1 cellular context compared by ENCODE assay signal in the genomic region with DNA sequence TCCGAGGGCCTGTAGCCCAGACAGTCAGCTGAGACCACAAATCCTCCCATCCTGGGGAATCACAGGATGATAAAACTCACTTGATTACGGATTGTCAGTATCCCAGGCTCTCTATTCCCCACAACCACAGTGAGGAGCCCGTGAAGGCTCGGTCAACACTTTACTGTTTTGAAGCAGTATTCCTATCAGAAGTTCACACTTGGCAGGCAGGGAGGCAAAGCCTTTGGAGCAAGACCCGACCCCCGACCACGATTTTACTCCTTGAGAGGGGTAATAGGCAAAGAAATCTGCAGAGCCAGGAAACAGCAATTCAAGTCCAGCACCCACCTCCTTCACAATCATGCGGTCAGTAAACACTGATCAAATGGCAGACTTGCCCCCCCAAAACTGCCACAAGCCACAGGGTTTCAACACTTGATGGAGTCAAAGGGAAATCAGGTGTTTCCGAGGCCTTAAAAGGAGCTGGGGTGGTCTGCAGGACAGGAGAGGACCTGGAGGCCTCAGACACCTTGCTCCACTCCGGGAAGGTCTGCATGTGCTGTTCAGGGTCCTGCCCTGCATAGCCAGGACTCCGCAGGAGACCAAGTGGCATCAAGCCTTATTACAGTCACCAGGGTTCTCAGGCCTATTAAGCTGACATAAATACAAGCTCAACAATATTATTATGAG.
TF ChIP-seq lines count a peak whose summit lies in the region.

No MANE protein-coding gene starts in this region.

TF ChIP-seq in WTC11, 78 proteins besides CTCF, POLR2A, EP300 and RAD21 (continued from another document):
- TF ChIP-seq, protein P1, sequence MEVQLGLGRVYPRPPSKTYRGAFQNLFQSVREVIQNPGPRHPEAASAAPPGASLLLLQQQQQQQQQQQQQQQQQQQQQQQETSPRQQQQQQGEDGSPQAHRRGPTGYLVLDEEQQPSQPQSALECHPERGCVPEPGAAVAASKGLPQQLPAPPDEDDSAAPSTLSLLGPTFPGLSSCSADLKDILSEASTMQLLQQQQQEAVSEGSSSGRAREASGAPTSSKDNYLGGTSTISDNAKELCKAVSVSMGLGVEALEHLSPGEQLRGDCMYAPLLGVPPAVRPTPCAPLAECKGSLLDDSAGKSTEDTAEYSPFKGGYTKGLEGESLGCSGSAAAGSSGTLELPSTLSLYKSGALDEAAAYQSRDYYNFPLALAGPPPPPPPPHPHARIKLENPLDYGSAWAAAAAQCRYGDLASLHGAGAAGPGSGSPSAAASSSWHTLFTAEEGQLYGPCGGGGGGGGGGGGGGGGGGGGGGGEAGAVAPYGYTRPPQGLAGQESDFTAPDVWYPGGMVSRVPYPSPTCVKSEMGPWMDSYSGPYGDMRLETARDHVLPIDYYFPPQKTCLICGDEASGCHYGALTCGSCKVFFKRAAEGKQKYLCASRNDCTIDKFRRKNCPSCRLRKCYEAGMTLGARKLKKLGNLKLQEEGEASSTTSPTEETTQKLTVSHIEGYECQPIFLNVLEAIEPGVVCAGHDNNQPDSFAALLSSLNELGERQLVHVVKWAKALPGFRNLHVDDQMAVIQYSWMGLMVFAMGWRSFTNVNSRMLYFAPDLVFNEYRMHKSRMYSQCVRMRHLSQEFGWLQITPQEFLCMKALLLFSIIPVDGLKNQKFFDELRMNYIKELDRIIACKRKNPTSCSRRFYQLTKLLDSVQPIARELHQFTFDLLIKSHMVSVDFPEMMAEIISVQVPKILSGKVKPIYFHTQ (CRISPR knock-in tag; IDR thresholded peaks at IDR 0.05): no peak
- TF ChIP-seq IRF2 (CRISPR knock-in tag; IDR thresholded peaks at IDR 0.05; ENCODE audit: borderline replicate concordance, low read depth) (no peak), CBFB (CRISPR knock-in tag; IDR thresholded peaks at IDR 0.05; ENCODE audit: low read depth) (no peak), NFE2L1 (CRISPR knock-in tag; IDR thresholded peaks at IDR 0.05) (no peak), NFYB (CRISPR knock-in tag; conservative IDR thresholded peaks at IDR 0.05; ENCODE audit: low read depth) (no peak)
- TF ChIP-seq, protein P2, sequence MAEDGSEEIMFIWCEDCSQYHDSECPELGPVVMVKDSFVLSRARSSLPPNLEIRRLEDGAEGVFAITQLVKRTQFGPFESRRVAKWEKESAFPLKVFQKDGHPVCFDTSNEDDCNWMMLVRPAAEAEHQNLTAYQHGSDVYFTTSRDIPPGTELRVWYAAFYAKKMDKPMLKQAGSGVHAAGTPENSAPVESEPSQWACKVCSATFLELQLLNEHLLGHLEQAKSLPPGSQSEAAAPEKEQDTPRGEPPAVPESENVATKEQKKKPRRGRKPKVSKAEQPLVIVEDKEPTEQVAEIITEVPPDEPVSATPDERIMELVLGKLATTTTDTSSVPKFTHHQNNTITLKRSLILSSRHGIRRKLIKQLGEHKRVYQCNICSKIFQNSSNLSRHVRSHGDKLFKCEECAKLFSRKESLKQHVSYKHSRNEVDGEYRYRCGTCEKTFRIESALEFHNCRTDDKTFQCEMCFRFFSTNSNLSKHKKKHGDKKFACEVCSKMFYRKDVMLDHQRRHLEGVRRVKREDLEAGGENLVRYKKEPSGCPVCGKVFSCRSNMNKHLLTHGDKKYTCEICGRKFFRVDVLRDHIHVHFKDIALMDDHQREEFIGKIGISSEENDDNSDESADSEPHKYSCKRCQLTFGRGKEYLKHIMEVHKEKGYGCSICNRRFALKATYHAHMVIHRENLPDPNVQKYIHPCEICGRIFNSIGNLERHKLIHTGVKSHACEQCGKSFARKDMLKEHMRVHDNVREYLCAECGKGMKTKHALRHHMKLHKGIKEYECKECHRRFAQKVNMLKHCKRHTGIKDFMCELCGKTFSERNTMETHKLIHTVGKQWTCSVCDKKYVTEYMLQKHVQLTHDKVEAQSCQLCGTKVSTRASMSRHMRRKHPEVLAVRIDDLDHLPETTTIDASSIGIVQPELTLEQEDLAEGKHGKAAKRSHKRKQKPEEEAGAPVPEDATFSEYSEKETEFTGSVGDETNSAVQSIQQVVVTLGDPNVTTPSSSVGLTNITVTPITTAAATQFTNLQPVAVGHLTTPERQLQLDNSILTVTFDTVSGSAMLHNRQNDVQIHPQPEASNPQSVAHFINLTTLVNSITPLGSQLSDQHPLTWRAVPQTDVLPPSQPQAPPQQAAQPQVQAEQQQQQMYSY (CRISPR knock-in tag; IDR thresholded peaks at IDR 0.05): no peak
